ENCODE assay signal across 11 cellular contexts in genomic region chr14:54253195-54253947, GRCh38.
DNase-seq lines count a peak whose midpoint lies in the region; ATAC-seq, FAIRE-seq and TF ChIP-seq lines count a peak whose summit lies in the region.
"Had no signal": no experiment of that assay in that cellular context is flagged by ENCODE, and none has a peak within 500 bp of the region (broad histone marks: within the 10 kb centered on the region; RNA-seq: fewer than 3 reads in every experiment).

No MANE protein-coding gene starts in this region.

- no peaks in the 10 kb centered on the region for H3K4me1 Mint-ChIP-seq in T-cell
- H3K4me1 Mint-ChIP-seq: activated naive CD4-positive, alpha-beta T cell treated with anti-CD3 and anti-CD28 coated beads, Interleukin-2, amount 50 U/mL, for 24 hours had no signal

- H3K79me1 ChIP-seq in mesendoderm (ENCODE audit: low read length), result no peaks in the 10 kb centered on the region

- H3K4me2 ChIP-seq in mesendoderm (ENCODE audit: low read length) (no peak overlapping the region), Karpas-422 (ENCODE audit: low read depth, low read length, poor library complexity, severe bottlenecking) (no peak overlapping the region)

- no peak for ATAC-seq in T-cell (replicated peaks in 1 of 4)

- H3K9ac ChIP-seq in mesendoderm (ENCODE audit: low read length) (no peak overlapping the region), Karpas-422 (ENCODE audit: low read length) (no peak overlapping the region)

- H4K20me1 ChIP-seq in Karpas-422 (ENCODE audit: insufficient read depth, low read depth, low read length), result no peaks in the 10 kb centered on the region

- no peak overlapping the region for H2BK15ac ChIP-seq in mesendoderm (replicated peaks; ENCODE audit: low read depth)

- peak overlapping the region; percentile 19 for H3K18ac ChIP-seq in mesendoderm (ENCODE audit: low read length)

- H3K36me3 ChIP-seq in mesendoderm (ENCODE audit: control insufficient read depth, insufficient read depth, low read length) (no peaks in the 10 kb centered on the region), Karpas-422 (ENCODE audit: insufficient read depth, low read length) (no peaks in the 10 kb centered on the region), small intestine (ENCODE audit: control insufficient read depth in 2 of 2, insufficient read depth in 2 of 2, low read length in 2 of 2) (no peaks in the 10 kb centered on the region)

- H3K79me2 ChIP-seq in mesendoderm (ENCODE audit: control insufficient read depth, insufficient read depth, low read length), result no peaks in the 10 kb centered on the region
- H3K79me2 ChIP-seq in Karpas-422 (ENCODE audit: low read length), result no peaks in the 10 kb centered on the region

- H3K4me1 ChIP-seq in mesendoderm (ENCODE audit: control insufficient read depth, low read depth, low read length) (peaks cover 8% of the 10 kb centered on the region), Karpas-422 (ENCODE audit: low read length) (no peaks in the 10 kb centered on the region), small intestine (ENCODE audit: control insufficient read depth in 2 of 2, insufficient read depth in 1 of 2, low read depth in 1 of 2, low read length in 1 of 2) (no peaks in the 10 kb centered on the region)

- H3K9me2 ChIP-seq in Karpas-422 (replicated peaks; ENCODE audit: insufficient read depth, low read length), result no peaks in the 10 kb centered on the region

- no CpG with 5 or more reads among the region's 4 CpGs for WGBS in mesendoderm (ENCODE audit: extremely low coverage, insufficient coverage, low lambda C conversion rate)
- 64 to 78% (median 74%) methylated on average over 4 of the region's 4 CpGs for WGBS in small intestine, 3 donors

- no peak overlapping the region for H3K4me3 ChIP-seq in HFF-Myc (replicated peaks; ENCODE audit: low read depth, low read length)
- no peak overlapping the region for H3K4me3 ChIP-seq in mesendoderm (ENCODE audit: low read length)
- H3K4me3 ChIP-seq in Karpas-422 (ENCODE audit: low read length), result no peak overlapping the region
- no peak overlapping the region for H3K4me3 ChIP-seq in small intestine (ENCODE audit: low read depth in 1 of 2, low read length in 2 of 2)
- H3K4me3 ChIP-seq: lung had no signal

- no peak overlapping the region for H2AK5ac ChIP-seq in mesendoderm (ENCODE audit: low read length)

- H2BK5ac ChIP-seq in mesendoderm (ENCODE audit: low read length), result no peak overlapping the region

- FAIRE-seq in G401.6 (lab: Jason Lieb, UNC) (peak; percentile 11), small intestine (lab: Jason Lieb, UNC) (no peak)

- H3K27ac ChIP-seq in mesendoderm (ENCODE audit: low read depth, low read length) (no peak overlapping the region), Karpas-422 (ENCODE audit: low read length) (no peak overlapping the region), small intestine (ENCODE audit: low read depth in 1 of 2, low read length in 1 of 2) (no peak overlapping the region)

- peaks cover 12 to 22% of the 10 kb centered on the region in 2 donors for H3K27me3 Mint-ChIP-seq in T-cell

- POLR2A ChIA-PET in T-cell (lab: Charles Lee), result no interaction called here

- no peak overlapping the region for H3K4me3 Mint-ChIP-seq in T-cell
- H3K4me3 Mint-ChIP-seq: activated naive CD4-positive, alpha-beta T cell treated with anti-CD3 and anti-CD28 coated beads, Interleukin-2, amount 50 U/mL, for 24 hours had no signal

- no peak overlapping the region for H2BK120ac ChIP-seq in mesendoderm (ENCODE audit: low read depth, low read length)

- H3K27ac Mint-ChIP-seq in T-cell, result no peak overlapping the region
- H3K27ac Mint-ChIP-seq: activated naive CD4-positive, alpha-beta T cell treated with anti-CD3 and anti-CD28 coated beads, Interleukin-2, amount 50 U/mL, for 24 hours had no signal

- no peak overlapping the region for H3K4ac ChIP-seq in mesendoderm (ENCODE audit: low read depth, low read length)

- no peaks in the 10 kb centered on the region for H3K36me3 Mint-ChIP-seq in T-cell
- H3K36me3 Mint-ChIP-seq: activated naive CD4-positive, alpha-beta T cell treated with anti-CD3 and anti-CD28 coated beads, Interleukin-2, amount 50 U/mL, for 24 hours had no signal

- H3K9me3 ChIP-seq in Karpas-422 (ENCODE audit: low read length), result no peaks in the 10 kb centered on the region
- no peaks in the 10 kb centered on the region for H3K9me3 ChIP-seq in small intestine (ENCODE audit: control insufficient read depth, low read depth)

- no peak for TF ChIP-seq CTCF in HFF-Myc (IDR thresholded peaks at IDR 0.05; ENCODE audit: low read depth, low read length, missing control alignments)

- peak; percentile 62 for DNase-seq in HFF-Myc (ENCODE audit: extremely low read depth, low read depth)
- DNase-seq in activated T-cell treated with anti-CD3 and anti-CD28 coated beads, Interleukin-2, amount 50 U/mL, for 48 hours, result peak; percentile 21 to 38
- peak; percentile 72 for DNase-seq in mesendoderm
- DNase-seq in Karpas-422, result no peak
- no peak for DNase-seq in nucleus accumbens (lab: John Stamatoyannopoulos, UW)
- DNase-seq in small intestine, result no peak
- DNase-seq in T-cell, result no peak
- DNase-seq: NCI-H526 had no signal

- H4K8ac ChIP-seq in mesendoderm (ENCODE audit: low read depth, low read length), result no peak overlapping the region

- CTCF ChIA-PET in T-cell (lab: Charles Lee), result no interaction called here

- H2AFZ ChIP-seq in Karpas-422 (ENCODE audit: low read length), result no peak overlapping the region

- peaks cover 0 to 4% (median 0%) of the 10 kb centered on the region in 3 donors for H3K9me3 Mint-ChIP-seq in T-cell
- H3K9me3 Mint-ChIP-seq: activated naive CD4-positive, alpha-beta T cell treated with anti-CD3 and anti-CD28 coated beads, Interleukin-2, amount 50 U/mL, for 24 hours had no signal

- no peak overlapping the region for H3K56ac ChIP-seq in mesendoderm (ENCODE audit: low read length)

- no peak overlapping the region for H4K5ac ChIP-seq in mesendoderm (ENCODE audit: low read length)

- H3K27me3 ChIP-seq in mesendoderm (ENCODE audit: insufficient read depth, low read length, poor library complexity), result no peaks in the 10 kb centered on the region
- no peaks in the 10 kb centered on the region; the same call in 1 of the 2 replicates for H3K27me3 ChIP-seq in Karpas-422 (ENCODE audit: low read length)
- no peaks in the 10 kb centered on the region for H3K27me3 ChIP-seq in small intestine (ENCODE audit: control insufficient read depth in 2 of 2, insufficient read depth in 2 of 2, low read length in 2 of 2)

- no peak overlapping the region for H3K23ac ChIP-seq in mesendoderm (ENCODE audit: low read length)

Comparison
In these comparisons a context has a peak if more than half of its experiments do, and no peak if none do; other contexts are left out.
1. DNase-seq: peak in HFF-Myc (single experiment), activated T-cell treated with anti-CD3 and anti-CD28 coated beads, Interleukin-2, amount 50 U/mL, for 48 hours (2 of 2) and mesendoderm (single experiment); none in Karpas-422 (single experiment), nucleus accumbens (0 of 56), small intestine (single experiment) and T-cell (0 of 34).